ENCODE assay signal across 15 cellular contexts in the genomic region with DNA sequence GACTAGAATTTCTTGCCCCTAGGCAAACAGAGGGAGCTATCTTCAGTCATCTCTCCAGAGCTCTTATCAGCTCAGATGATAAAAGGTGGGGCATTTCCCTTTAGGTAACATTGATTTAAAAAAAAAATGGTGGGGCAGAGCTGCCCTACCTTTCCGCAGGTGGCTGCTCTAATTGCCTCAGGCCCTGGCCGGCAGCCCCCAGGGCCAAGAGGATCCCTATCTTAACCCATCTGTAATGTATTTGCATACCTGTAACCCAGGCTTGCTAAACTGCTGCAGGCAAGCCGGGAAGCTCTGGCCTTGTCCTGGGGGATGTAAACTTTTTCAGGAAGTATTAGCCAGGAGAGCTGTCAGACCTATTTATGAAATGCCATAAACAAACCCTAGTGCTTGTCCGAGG.
"Had no signal": no experiment of that assay in that cellular context is flagged by ENCODE, and none has a peak within 500 bp of the region (broad histone marks: within the 10 kb centered on the region; RNA-seq: fewer than 3 reads in every experiment).

No MANE protein-coding gene starts in this region.

- H3K36me3 ChIP-seq: cardiac muscle cell, pancreas, right lobe of liver had no signal

- H3K4me3 ChIP-seq: cardiac muscle cell, pancreas, right lobe of liver had no signal

- DNase-seq: activated CD4-positive, alpha-beta T cell treated with anti-CD3 and anti-CD28 coated beads, Interleukin-2, amount 10 ng/mL, durations not matched to agents 24 days and 14 days; activated CD4-positive, CD25-positive, alpha-beta regulatory T cell; activated CD8-positive, alpha-beta T cell treated with anti-CD3 and anti-CD28 coated beads, Interleukin-2, amount 10 ng/mL, durations not matched to agents 7 days and 5 days; activated naive CD4-positive, alpha-beta T cell treated with Interleukin-2 at 50 U/mL for 16 hours; activated naive CD8-positive, alpha-beta T cell treated with anti-CD3 and anti-CD28 coated beads, Interleukin-2, amount 10 ng/mL, durations not matched to agents 7 days and 5 days; activated T-cell treated with anti-CD3 and anti-CD28 coated beads, Interleukin-2, amount 50 U/mL, for 24 hours; amygdala; effector memory CD8-positive, alpha-beta T cell; immature natural killer cell; naive thymus-derived CD8-positive, alpha-beta T cell; pancreas; right lobe of liver; stimulated activated CD4-positive, alpha-beta T cell treated with anti-CD3 and anti-CD28 coated beads, Interleukin-4, amount 100 ng/mL, for 4 hours; stimulated activated naive CD4-positive, alpha-beta T cell had no signal

- H3K27ac ChIP-seq: cardiac muscle cell, pancreas, right lobe of liver had no signal

- ATAC-seq: activated CD8-positive, alpha-beta T cell treated with anti-CD3 and anti-CD28 coated beads, Interleukin-2, amount 10 ng/mL, durations not matched to agents 7 days and 5 days; effector memory CD8-positive, alpha-beta T cell; naive thymus-derived CD8-positive, alpha-beta T cell; pancreas; right lobe of liver had no signal

- H3K4me1 ChIP-seq: pancreas, right lobe of liver had no signal

- H3K9me3 ChIP-seq: pancreas, right lobe of liver had no signal

- H3K27me3 ChIP-seq: cardiac muscle cell, pancreas, right lobe of liver had no signal
